Comparison of ENCODE assay signal across 12 cellular contexts in genomic region chr4:11698846-11699590, GRCh38.
A peak's percentile ranks its signal among the peaks of the same experiment; 100 is the strongest.
DNase-seq lines count a peak whose midpoint lies in the region; ATAC-seq and TF ChIP-seq lines count a peak whose summit lies in the region.
"Had no signal": no experiment of that assay in that cellular context is flagged by ENCODE, and none has a peak within 500 bp of the region (broad histone marks: within the 10 kb centered on the region; RNA-seq: fewer than 3 reads in every experiment).

No MANE protein-coding gene starts in this region.

- no peaks in the 10 kb centered on the region for H3K27me3 ChIP-seq in left lung

- no peaks in the 10 kb centered on the region for H3K4me1 ChIP-seq in left lung

- peaks cover 4% of the 10 kb centered on the region for H3K9me3 Mint-ChIP-seq in chondrocyte (ENCODE audit: low read depth)

- ATAC-seq in left lung: peak; percentile 26

- H3K27ac ChIP-seq in left lung: no peak overlapping the region

- no peaks in the 10 kb centered on the region for H3K36me3 ChIP-seq in left lung

- DNase-seq in Caki2 (ENCODE audit: low read depth): peak; percentile 41
- DNase-seq in NCI-H1417 (lab: John Stamatoyannopoulos, UW): peak in 2 of 3 experiments; percentile 33 to 79
- DNase-seq in chondrocyte (ENCODE audit: low spot score): no peak
- DNase-seq in left lung: no peak
- DNase-seq in retina: no peak
- no peak for DNase-seq in germinal center (ENCODE audit: low spot score)
- DNase-seq in DMS114 treated with DMSO at 0.1 percent for 48 hours (lab: John Stamatoyannopoulos, UW; ENCODE audit: unreplicated experiment): no peak
- DNase-seq in RPMI8226: no peak
- DNase-seq: activated CD8-positive, alpha-beta memory T cell treated with anti-CD3 and anti-CD28 coated beads, Interleukin-2, amount 50 U/mL, for 48 hours; C1 segment of cervical spinal cord; NCI-H1436 treated with DMSO at 0.1 percent for 48 hours had no signal

- H3K4me3 Mint-ChIP-seq in chondrocyte (ENCODE audit: unreplicated experiment): no peak overlapping the region
- H3K4me3 Mint-ChIP-seq: nephron had no signal

- peaks cover 0 to 7% of the 10 kb centered on the region in 2 donors for H3K9me3 ChIP-seq in left lung

- in situ Hi-C loops in Caki2 (cut with HindIII; ENCODE audit: low pct_unique_long_range_greater_than_20kb, low sequenced_read_pairs): no loop called here

- TF ChIP-seq CTCF in chondrocyte (IDR thresholded peaks at IDR 0.05) (no peak), left lung (IDR thresholded peaks at IDR 0.05) (no peak)

- H3K27ac Mint-ChIP-seq in chondrocyte (ENCODE audit: unreplicated experiment): peak overlapping the region; percentile 9
- H3K27ac Mint-ChIP-seq: nephron had no signal

- peaks cover 31% of the 10 kb centered on the region for H3K4me1 Mint-ChIP-seq in chondrocyte (ENCODE audit: low read depth)
- H3K4me1 Mint-ChIP-seq: nephron had no signal

- intact Hi-C loops in left lung (cut with DNase I): no loop called here

- no peak overlapping the region for H3K4me3 ChIP-seq in left lung

- peaks cover under 1% of the 10 kb centered on the region for H3K36me3 Mint-ChIP-seq in chondrocyte (ENCODE audit: low read depth)

- H3K27me3 Mint-ChIP-seq in chondrocyte (ENCODE audit: low read depth): no peaks in the 10 kb centered on the region

Comparison
In these comparisons a context has a peak if more than half of its experiments do, and no peak if none do; other contexts are left out.
1. DNase-seq: peak in Caki2 (single experiment) and NCI-H1417 (2 of 3); none in chondrocyte (single experiment), left lung (0 of 2), retina (single experiment), germinal center (single experiment), DMS114 treated with DMSO at 0.1 percent for 48 hours (single experiment) and RPMI8226 (single experiment).